17 cellular contexts compared by ENCODE assay signal in the genomic region with DNA sequence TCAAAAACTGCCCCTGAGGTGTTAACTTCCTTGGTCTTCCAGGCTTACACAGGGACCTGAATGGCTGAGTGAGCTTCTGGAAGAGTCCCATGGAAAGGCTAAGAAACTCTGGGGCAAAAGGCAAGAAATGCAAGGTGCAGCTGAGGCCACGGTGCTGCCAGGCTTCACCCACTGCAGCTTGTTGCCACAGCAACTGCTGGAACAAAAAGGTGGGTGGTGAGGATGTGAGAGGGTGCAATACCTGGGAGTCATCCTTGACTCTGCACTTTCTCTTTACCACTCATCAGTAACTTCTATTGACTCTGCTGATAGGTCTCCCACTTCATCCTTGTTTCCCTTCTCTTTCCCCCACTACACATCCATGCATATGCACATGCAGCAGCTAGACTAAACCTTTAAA.
DNase-seq lines count a peak whose midpoint lies in the region; ATAC-seq and TF ChIP-seq lines count a peak whose summit lies in the region.
"Had no signal": no experiment of that assay in that cellular context is flagged by ENCODE, and none has a peak within 500 bp of the region (broad histone marks: within the 10 kb centered on the region; RNA-seq: fewer than 3 reads in every experiment).

No MANE protein-coding gene starts in this region.

- no peak for TF ChIP-seq CTCF in parathyroid adenoma (IDR thresholded peaks at IDR 0.05)

- H3K4me1 ChIP-seq in parathyroid adenoma, result peaks cover 18% of the 10 kb centered on the region
- H3K4me1 ChIP-seq: BE2C had no signal

- H3K9ac ChIP-seq in parathyroid adenoma, result no peak overlapping the region

- no peak overlapping the region for H3K4me2 ChIP-seq in parathyroid adenoma (ENCODE audit: low read length)

- H3K4me3 ChIP-seq in parathyroid adenoma (ENCODE audit: low read depth, low read length), result no peak overlapping the region

- DNase-seq in NCI-H748 (lab: John Stamatoyannopoulos, UW; ENCODE audit: unreplicated experiment) (peak; percentile 10), NCI-H748 treated with DMSO at 0.1 percent for 48 hours (lab: John Stamatoyannopoulos, UW) (no peak), caudate nucleus (lab: John Stamatoyannopoulos, UW) (peak in 43 of 61 donors; percentile 6 to 92 (median 42)), MV-4-11 (lab: John Stamatoyannopoulos, UW) (no peak), medulla oblongata (ENCODE audit: extremely low spot score) (no peak)
- DNase-seq: ACHN; BE2C; C1 segment of cervical spinal cord; CD4-positive, CD25-positive, alpha-beta regulatory T cell; CD8-positive, alpha-beta memory T cell; COR-L47; DMS 273 treated with DMSO at 0.1 percent for 48 hours; DMS79; GDM1; H9 had no signal

- H3K36me3 ChIP-seq in parathyroid adenoma (ENCODE audit: control insufficient read depth, insufficient read depth, low read length), result no peaks in the 10 kb centered on the region
- H3K36me3 ChIP-seq: BE2C had no signal

- no peaks in the 10 kb centered on the region for H3K9me3 ChIP-seq in parathyroid adenoma (ENCODE audit: control insufficient read depth, low read length)
- H3K9me3 ChIP-seq: BE2C had no signal

- no peaks in the 10 kb centered on the region for H3K27me3 ChIP-seq in parathyroid adenoma (ENCODE audit: control insufficient read depth, insufficient read depth, low read length)
- H3K27me3 ChIP-seq: BE2C had no signal

- H2AFZ ChIP-seq in parathyroid adenoma, result peak overlapping the region; percentile 30

- H3K27ac ChIP-seq in caudate nucleus (ENCODE audit: low read depth, low read length), result no peak overlapping the region
- H3K27ac ChIP-seq in parathyroid adenoma, result peak overlapping the region; percentile 76

- ATAC-seq in GM21390 (IDR thresholded peaks at IDR 0.05; ENCODE audit: unreplicated experiment), result no peak

- H3K79me2 ChIP-seq in parathyroid adenoma, result no peaks in the 10 kb centered on the region

Comparison
In these comparisons a context has a peak if more than half of its experiments do, and no peak if none do; other contexts are left out.
1. DNase-seq: peak in NCI-H748 (single experiment) and caudate nucleus (43 of 61); none in NCI-H748 treated with DMSO at 0.1 percent for 48 hours (single experiment), MV-4-11 (single experiment) and medulla oblongata (single experiment).